Comparison of ENCODE assay signal across 25 cellular contexts in genomic region chr3:165874663-165875489, GRCh38. TPM values are rescaled to one million over a fixed set of nuclear protein-coding genes. Genes with fewer than 3 reads are reported as not detected.
DNase-seq lines count a peak whose midpoint lies in the region; ATAC-seq and TF ChIP-seq lines count a peak whose summit lies in the region.
"Had no signal": no experiment of that assay in that cellular context is flagged by ENCODE, and none has a peak within 500 bp of the region (broad histone marks: within the 10 kb centered on the region; RNA-seq: fewer than 3 reads in every experiment).

No MANE protein-coding gene starts in this region.

- no peaks in the 10 kb centered on the region for H3K9me3 ChIP-seq in BE2C
- H3K9me3 ChIP-seq in HEK293 (ENCODE audit: control insufficient read depth, insufficient read depth, low read depth, low read length) = no peaks in the 10 kb centered on the region
- no peaks in the 10 kb centered on the region for H3K9me3 ChIP-seq in PC-3 (ENCODE audit: low read length)
- H3K9me3 ChIP-seq in endodermal cell (ENCODE audit: control insufficient read depth, low read length) = no peaks in the 10 kb centered on the region
- H3K9me3 ChIP-seq: psoas muscle, thyroid gland had no signal

- CTCF ChIA-PET in HEK293 (lab: Yijun Ruan, JAX) = interaction anchor here (0.7 kb wide), 1 partner anchor 84 kb away, joined by 3 read pairs; no protein-coding TSS in a partner anchor
- CTCF ChIA-PET in PC-3 (lab: Charles Lee) = interaction anchor here (0.6 kb wide), 1 partner anchor 19 kb away, joined by 3 read pairs; no protein-coding TSS in a partner anchor

- H3K36me3 ChIP-seq in BE2C (no peaks in the 10 kb centered on the region), HEK293 (ENCODE audit: control insufficient read depth in 2 of 2, insufficient read depth in 1 of 2, low read length in 2 of 2) (no peaks in the 10 kb centered on the region), PC-3 (ENCODE audit: low read depth, low read length) (no peaks in the 10 kb centered on the region), endodermal cell (ENCODE audit: control insufficient read depth, insufficient read depth, low read length) (no peaks in the 10 kb centered on the region)
- H3K36me3 ChIP-seq: esophagus muscularis mucosa, left lung, thyroid gland had no signal

- no peaks in the 10 kb centered on the region for H3F3A ChIP-seq in PC-3 (ENCODE audit: low read length, unreplicated experiment)

- no peak for ATAC-seq in PC-3
- ATAC-seq in stimulated activated memory B cell treated with anti-CD40 and anti-IgM and Interleukin-4, amounts not matched to agents 10 μg/mL and 1 μg/mL and 100 μg/mL, for 72 hours = no peak
- ATAC-seq: activated CD4-positive, alpha-beta T cell treated with anti-CD3 and anti-CD28 coated beads for 36 hours; activated CD8-positive, alpha-beta T cell treated with anti-CD3 and anti-CD28 coated beads, Interleukin-2, amount 10 ng/mL, durations not matched to agents 7 days and 5 days; left lung; psoas muscle had no signal

- no peak overlapping the region for H3K4me2 ChIP-seq in PC-3 (ENCODE audit: low read length)

- no peak overlapping the region for H3K4me3 Mint-ChIP-seq in endodermal cell
- H3K4me3 Mint-ChIP-seq in stimulated activated memory B cell treated with anti-CD40 and anti-IgM and Interleukin-4, amounts not matched to agents 10 μg/mL and 1 μg/mL and 100 μg/mL, for 72 hours = no peak overlapping the region
- H3K4me3 Mint-ChIP-seq: activated CD4-positive, alpha-beta T cell treated with anti-CD3 and anti-CD28 coated beads for 36 hours; activated CD8-positive, alpha-beta T cell treated with anti-CD3 and anti-CD28 coated beads, Interleukin-2, amount 10 ng/mL, durations not matched to agents 7 days and 5 days; activated naive CD8-positive, alpha-beta T cell treated with anti-CD3 and anti-CD28 coated beads, Interleukin-2, amount 10 ng/mL, durations not matched to agents 7 days and 5 days; CD4-positive, CD25-positive, alpha-beta regulatory T cell; stimulated activated naive CD8-positive, alpha-beta T cell treated with anti-CD3 and anti-CD28 coated beads, Interleukin-15, Interleukin-2, amounts not matched to agents 100 ng/mL and 50 ng/mL, for 24 hours had no signal

- H3K9me2 ChIP-seq in PC-3 (replicated peaks; ENCODE audit: low read length) = no peaks in the 10 kb centered on the region

- no peak overlapping the region for H3K27ac ChIP-seq in HEK293 (ENCODE audit: extremely low read depth, low read depth, low read length)
- H3K27ac ChIP-seq in PC-3 (ENCODE audit: low read length) = no peak overlapping the region
- no peak overlapping the region for H3K27ac ChIP-seq in endodermal cell (ENCODE audit: low read depth, low read length)
- H3K27ac ChIP-seq: esophagus muscularis mucosa, left lung, psoas muscle, thyroid gland had no signal

- BruUV-seq in PC-3 (replicated peaks; lab: Mats Ljungman, UMichigan) = no TSS peak

- H3K4me1 ChIP-seq in BE2C (no peaks in the 10 kb centered on the region), HEK293 (ENCODE audit: control insufficient read depth, insufficient read depth, low read length) (no peaks in the 10 kb centered on the region), PC-3 (ENCODE audit: insufficient read depth, low read length) (no peaks in the 10 kb centered on the region), endodermal cell (ENCODE audit: control insufficient read depth, insufficient read depth, low read length) (no peaks in the 10 kb centered on the region)
- H3K4me1 ChIP-seq: esophagus muscularis mucosa, left lung, psoas muscle, thyroid gland had no signal

- DNase-seq in BE2C (peak; percentile 16), PC-3 (peak; percentile 38), endodermal cell (peak; percentile 72), HUDEP-2 (lab: John Stamatoyannopoulos, UW; ENCODE audit: unreplicated experiment in 76 of 76) (no peak), NCI-H446 treated with DMSO at 0.1 percent for 48 hours (lab: John Stamatoyannopoulos, UW) (no peak), SKM-1 treated with dmso at 0.1 percent for 144 hours (lab: John Stamatoyannopoulos, UW; ENCODE audit: unreplicated experiment) (no peak)
- DNase-seq: 8988T; activated CD4-positive, alpha-beta T cell treated with anti-CD3 and anti-CD28 coated beads for 36 hours; activated CD8-positive, alpha-beta T cell treated with anti-CD3 and anti-CD28 coated beads, Interleukin-2, amount 10 ng/mL, durations not matched to agents 7 days and 5 days; activated naive CD8-positive, alpha-beta T cell treated with anti-CD3 and anti-CD28 coated beads, Interleukin-2, amount 10 ng/mL, durations not matched to agents 7 days and 5 days; caudate nucleus; CD4-positive, CD25-positive, alpha-beta regulatory T cell; GDM1; hippocampal formation; NCI-H524 treated with DMSO at 0.1 percent for 48 hours; NK-92 treated with Interleukin-12 subunit alpha and Interleukin-12 subunit beta, amount 100 ng/mL, for 24 hours; psoas muscle; stimulated activated CD4-positive, alpha-beta T cell treated with anti-CD3 and anti-CD28 coated beads, Interleukin-15, amount 100 ng/mL, for 24 hours; T-helper 2 cell; thyroid gland had no signal

- H2AFZ ChIP-seq in PC-3 (ENCODE audit: low read length) = peak overlapping the region; percentile 45; the same call in 1 of the 2 replicates

- intact Hi-C loops in PC-3 (cut with micrococcal nuclease) = no loop called here

- H3K4me1 Mint-ChIP-seq in endodermal cell = peaks cover 8% of the 10 kb centered on the region
- no peaks in the 10 kb centered on the region for H3K4me1 Mint-ChIP-seq in stimulated activated memory B cell treated with anti-CD40 and anti-IgM and Interleukin-4, amounts not matched to agents 10 μg/mL and 1 μg/mL and 100 μg/mL, for 72 hours
- H3K4me1 Mint-ChIP-seq: activated CD4-positive, alpha-beta T cell treated with anti-CD3 and anti-CD28 coated beads for 36 hours; activated naive CD8-positive, alpha-beta T cell treated with anti-CD3 and anti-CD28 coated beads, Interleukin-2, amount 10 ng/mL, durations not matched to agents 7 days and 5 days; CD4-positive, CD25-positive, alpha-beta regulatory T cell had no signal

- H3K9ac ChIP-seq in PC-3 (ENCODE audit: low read length) = no peak overlapping the region
- no peak overlapping the region for H3K9ac ChIP-seq in endodermal cell (ENCODE audit: extremely low read depth, low read length, poor library complexity, severe bottlenecking)

- H3K79me2 ChIP-seq in PC-3 (ENCODE audit: low read length) = no peaks in the 10 kb centered on the region

- no peaks in the 10 kb centered on the region for H4K20me1 ChIP-seq in PC-3 (ENCODE audit: low read length)

- TF ChIP-seq CTCF in BE2C (IDR thresholded peaks at IDR 0.05; ENCODE audit: low read depth, low read length) = peak; percentile 16; the same call in 1 of the 2 replicates
- TF ChIP-seq CTCF in HEK293 (tag by site-specific recombination; IDR thresholded peaks at IDR 0.05) = no peak
- TF ChIP-seq CTCF in PC-3 (conservative IDR thresholded peaks at IDR 0.05; ENCODE audit: low read depth, low read length) = no peak
- peak; percentile 61 for TF ChIP-seq CTCF in endodermal cell (conservative IDR thresholded peaks at IDR 0.05)

- POLR2A ChIA-PET in HEK293 (lab: Yijun Ruan, JAX) = no interaction called here
- POLR2A ChIA-PET in PC-3 (lab: Charles Lee; ENCODE audit: unreplicated experiment) = no interaction called here

- H3K9me3 Mint-ChIP-seq in endodermal cell = peaks cover 7% of the 10 kb centered on the region
- peaks cover 15% of the 10 kb centered on the region for H3K9me3 Mint-ChIP-seq in stimulated activated memory B cell treated with anti-CD40 and anti-IgM and Interleukin-4, amounts not matched to agents 10 μg/mL and 1 μg/mL and 100 μg/mL, for 72 hours

- peak overlapping the region; percentile 86 for H3K27ac Mint-ChIP-seq in endodermal cell
- no peak overlapping the region for H3K27ac Mint-ChIP-seq in stimulated activated memory B cell treated with anti-CD40 and anti-IgM and Interleukin-4, amounts not matched to agents 10 μg/mL and 1 μg/mL and 100 μg/mL, for 72 hours
- H3K27ac Mint-ChIP-seq: activated CD4-positive, alpha-beta T cell treated with anti-CD3 and anti-CD28 coated beads for 36 hours; activated CD8-positive, alpha-beta T cell treated with anti-CD3 and anti-CD28 coated beads, Interleukin-2, amount 10 ng/mL, durations not matched to agents 7 days and 5 days; activated naive CD8-positive, alpha-beta T cell treated with anti-CD3 and anti-CD28 coated beads, Interleukin-2, amount 10 ng/mL, durations not matched to agents 7 days and 5 days; CD4-positive, CD25-positive, alpha-beta regulatory T cell; stimulated activated naive CD8-positive, alpha-beta T cell treated with anti-CD3 and anti-CD28 coated beads, Interleukin-15, Interleukin-2, amounts not matched to agents 100 ng/mL and 50 ng/mL, for 24 hours had no signal

- no peaks in the 10 kb centered on the region for H3K36me3 Mint-ChIP-seq in endodermal cell (ENCODE audit: low read depth)
- no peaks in the 10 kb centered on the region for H3K36me3 Mint-ChIP-seq in stimulated activated memory B cell treated with anti-CD40 and anti-IgM and Interleukin-4, amounts not matched to agents 10 μg/mL and 1 μg/mL and 100 μg/mL, for 72 hours
- H3K36me3 Mint-ChIP-seq: activated naive CD8-positive, alpha-beta T cell treated with anti-CD3 and anti-CD28 coated beads, Interleukin-2, amount 10 ng/mL, durations not matched to agents 7 days and 5 days; CD4-positive, CD25-positive, alpha-beta regulatory T cell had no signal

- no peaks in the 10 kb centered on the region for H3K27me3 Mint-ChIP-seq in endodermal cell (ENCODE audit: insufficient read depth)
- no peaks in the 10 kb centered on the region for H3K27me3 Mint-ChIP-seq in stimulated activated memory B cell treated with anti-CD40 and anti-IgM and Interleukin-4, amounts not matched to agents 10 μg/mL and 1 μg/mL and 100 μg/mL, for 72 hours
- H3K27me3 Mint-ChIP-seq: activated CD4-positive, alpha-beta T cell treated with anti-CD3 and anti-CD28 coated beads for 36 hours; activated naive CD8-positive, alpha-beta T cell treated with anti-CD3 and anti-CD28 coated beads, Interleukin-2, amount 10 ng/mL, durations not matched to agents 7 days and 5 days; CD4-positive, CD25-positive, alpha-beta regulatory T cell; stimulated activated naive CD8-positive, alpha-beta T cell treated with anti-CD3 and anti-CD28 coated beads, Interleukin-15, Interleukin-2, amounts not matched to agents 100 ng/mL and 50 ng/mL, for 24 hours had no signal

- no peak overlapping the region for H3K4me3 ChIP-seq in BE2C (ENCODE audit: low read depth, low read length)
- H3K4me3 ChIP-seq in HEK293 (ENCODE audit: low read depth, low read length) = no peak overlapping the region
- H3K4me3 ChIP-seq in PC-3 (ENCODE audit: low read length) = no peak overlapping the region
- no peak overlapping the region for H3K4me3 ChIP-seq in endodermal cell (ENCODE audit: low read length)
- H3K4me3 ChIP-seq: esophagus muscularis mucosa, left lung, psoas muscle, thyroid gland had no signal

- no peaks in the 10 kb centered on the region for H3K27me3 ChIP-seq in BE2C
- no peaks in the 10 kb centered on the region for H3K27me3 ChIP-seq in PC-3 (ENCODE audit: low read length)
- no peaks in the 10 kb centered on the region for H3K27me3 ChIP-seq in endodermal cell (ENCODE audit: control insufficient read depth, insufficient read depth, low read length, poor library complexity, severe bottlenecking)
- H3K27me3 ChIP-seq: esophagus muscularis mucosa, left lung, thyroid gland had no signal

- whole genome bisulfite sequencing in endodermal cell (ENCODE audit: insufficient coverage in 1 of 2, insufficient read length in 1 of 2), 2 experiments = 95 to 98% methylated on average over 8 to 18 of the region's 18 CpGs

RNA-seq across cellular contexts. Expression of gene BCHE, which starts 37.7 kb away (rescaled TPM):
- polyA plus RNA-seq in BE2C (2012; ENCODE audit: insufficient read depth, insufficient read length, low read depth) = 51.1 TPM
- total RNA-seq in PC-3 (2014; rRNA removed) (0.18 TPM in 1 of 2 replicates, not detected in the other), endodermal cell (under 1 TPM; 0.69 to 0.79 TPM)
- 55.9 TPM for polyA plus RNA-seq in endodermal cell (2013, experiment 1 of 2)
- 57.0 TPM for polyA plus RNA-seq in endodermal cell (2013, experiment 2 of 2)
- total RNA-seq: activated CD4-positive, alpha-beta T cell treated with anti-CD3 and anti-CD28 coated beads for 36 hours; activated CD8-positive, alpha-beta T cell treated with anti-CD3 and anti-CD28 coated beads, Interleukin-2, amount 10 ng/mL, durations not matched to agents 7 days and 5 days; activated naive CD8-positive, alpha-beta T cell treated with anti-CD3 and anti-CD28 coated beads, Interleukin-2, amount 10 ng/mL, durations not matched to agents 7 days and 5 days; CD4-positive, CD25-positive, alpha-beta regulatory T cell had no signal
- polyA plus RNA-seq: CD4-positive, CD25-positive, alpha-beta regulatory T cell had no signal

Comparison
In these comparisons a context has a peak if more than half of its experiments do, and no peak if none do; other contexts are left out.
1. DNase-seq: peak in BE2C (single experiment), PC-3 (single experiment) and endodermal cell (single experiment); none in HUDEP-2 (0 of 76), NCI-H446 treated with DMSO at 0.1 percent for 48 hours (single experiment) and SKM-1 treated with dmso at 0.1 percent for 144 hours (single experiment).
2. CTCF ChIP-seq: peak in BE2C (single experiment) and endodermal cell (single experiment); none in HEK293 (single experiment) and PC-3 (single experiment).